Comparison of ENCODE assay signal across 8 cellular contexts in the genomic region with DNA sequence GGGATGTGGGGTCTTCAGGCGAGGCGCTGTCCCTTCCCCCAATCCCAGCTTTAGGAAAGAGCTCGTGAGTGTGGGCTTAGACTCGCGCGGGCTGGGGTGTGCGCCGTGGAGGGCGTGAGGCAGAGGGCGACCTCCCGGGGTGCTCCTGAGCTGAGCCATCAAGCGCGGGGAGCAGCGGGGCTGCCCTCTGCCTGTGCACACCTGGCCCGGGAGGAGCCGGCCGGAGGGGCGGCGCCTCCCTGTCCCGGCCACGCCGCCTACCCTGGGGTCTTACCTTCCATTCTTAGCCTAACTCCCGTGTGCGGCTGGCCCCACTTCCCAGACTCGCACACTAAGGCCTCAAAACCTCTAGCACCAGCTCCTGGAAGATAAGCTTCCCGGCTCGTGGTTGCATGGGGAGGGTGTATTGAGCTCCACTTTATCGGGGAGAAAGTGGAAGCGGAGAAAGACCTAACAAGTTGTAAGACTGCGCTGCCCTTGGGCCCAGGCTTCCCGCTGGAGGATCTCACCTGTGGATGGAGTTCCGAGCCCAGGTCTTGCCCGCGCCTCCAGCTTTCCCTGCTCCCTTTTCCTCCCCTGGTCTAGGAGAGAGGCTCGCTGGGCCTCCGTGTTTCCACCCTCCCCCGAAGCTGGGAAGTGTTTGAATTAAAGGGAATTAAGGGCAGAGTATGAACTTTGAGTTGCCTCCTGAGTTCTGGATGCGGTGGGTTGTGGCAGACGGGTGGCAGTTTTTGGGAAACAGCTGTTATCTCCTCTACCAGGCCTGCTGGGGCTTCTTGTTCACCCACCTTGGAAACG. TPM values are rescaled to one million over a fixed set of nuclear protein-coding genes. Genes with fewer than 3 reads are reported as not detected.
DNase-seq lines count a peak whose midpoint lies in the region; ATAC-seq, FAIRE-seq and TF ChIP-seq lines count a peak whose summit lies in the region.

No MANE protein-coding gene starts in this region.

- peaks cover 7% of the 10 kb centered on the region for H3K27me3 Mint-ChIP-seq in stimulated activated naive CD8-positive, alpha-beta T cell treated with anti-CD3 and anti-CD28 coated beads, Interleukin-15, Interleukin-2, amounts not matched to agents 100 ng/mL and 50 ng/mL, for 24 hours
- H3K27me3 Mint-ChIP-seq in activated CD4-positive, alpha-beta memory T cell treated with anti-CD3 and anti-CD28 coated beads for 36 hours, result peaks cover 1% of the 10 kb centered on the region
- H3K27me3 Mint-ChIP-seq in stimulated activated naive B cell treated with anti-CD40 and anti-IgM and Interleukin-4, amounts not matched to agents 10 μg/mL and 1 μg/mL and 100 μg/mL, for 72 hours, result peaks cover 9 to 24% of the 10 kb centered on the region in 2 donors

- peak overlapping the region; percentile 70 for H3K9ac ChIP-seq in iPS-18a (ENCODE audit: low read length)

- peaks cover 30% of the 10 kb centered on the region for H3K36me3 ChIP-seq in iPS-18a (ENCODE audit: control insufficient read depth, low read depth, low read length)

- no peak for ATAC-seq in stimulated activated naive CD8-positive, alpha-beta T cell treated with anti-CD3 and anti-CD28 coated beads, Interleukin-15, Interleukin-2, amounts not matched to agents 100 U/mL and 50 U/mL, for 24 hours
- peak; percentile 37 to 42 for ATAC-seq in stimulated activated naive B cell treated with anti-CD40 and anti-IgM and Interleukin-4, amounts not matched to agents 10 μg/mL and 1 μg/mL and 100 μg/mL, for 72 hours (replicated peaks)
- ATAC-seq in GM21576 (IDR thresholded peaks at IDR 0.05; ENCODE audit: unreplicated experiment), result no peak

- H3K27ac Mint-ChIP-seq in stimulated activated naive CD8-positive, alpha-beta T cell treated with anti-CD3 and anti-CD28 coated beads, Interleukin-15, Interleukin-2, amounts not matched to agents 100 ng/mL and 50 ng/mL, for 24 hours, result no peak overlapping the region
- H3K27ac Mint-ChIP-seq in activated CD4-positive, alpha-beta memory T cell treated with anti-CD3 and anti-CD28 coated beads for 36 hours, result no peak overlapping the region
- no peak overlapping the region for H3K27ac Mint-ChIP-seq in stimulated activated naive B cell treated with anti-CD40 and anti-IgM and Interleukin-4, amounts not matched to agents 10 μg/mL and 1 μg/mL and 100 μg/mL, for 72 hours

- no peak for TF ChIP-seq CTCF in D721Med (IDR thresholded peaks at IDR 0.05; ENCODE audit: insufficient read depth, missing control alignments)

- POLR2A ChIA-PET in activated CD4-positive, alpha-beta memory T cell treated with anti-CD3 and anti-CD28 coated beads for 36 hours (lab: Charles Lee), result interaction anchor here (0.6 to 1.4 kb wide), 4 partner anchors 20 to 56 kb away, joined by 3 to 5 read pairs (median 4); a partner anchor contains a TSS

- no peak for DNase-seq in stimulated activated naive CD8-positive, alpha-beta T cell treated with anti-CD3 and anti-CD28 coated beads, Interleukin-15, Interleukin-2, amounts not matched to agents 100 U/mL and 50 U/mL, for 24 hours
- no peak for DNase-seq in activated CD4-positive, alpha-beta memory T cell treated with anti-CD3 and anti-CD28 coated beads for 36 hours
- no peak for DNase-seq in stimulated activated naive B cell treated with anti-CD40 and anti-IgM and Interleukin-4, amounts not matched to agents 10 μg/mL and 1 μg/mL and 100 μg/mL, for 72 hours
- DNase-seq in D721Med (ENCODE audit: insufficient read length, low spot score), result no peak
- DNase-seq in effector CD8-positive, alpha-beta T cell (lab: John Stamatoyannopoulos, UW), result no peak

- peak overlapping the region; percentile 99 for H3K4me3 ChIP-seq in iPS-18a (ENCODE audit: low read length)

- no peaks in the 10 kb centered on the region for H3K9me3 Mint-ChIP-seq in stimulated activated naive CD8-positive, alpha-beta T cell treated with anti-CD3 and anti-CD28 coated beads, Interleukin-15, Interleukin-2, amounts not matched to agents 100 ng/mL and 50 ng/mL, for 24 hours
- no peaks in the 10 kb centered on the region for H3K9me3 Mint-ChIP-seq in activated CD4-positive, alpha-beta memory T cell treated with anti-CD3 and anti-CD28 coated beads for 36 hours
- H3K9me3 Mint-ChIP-seq in stimulated activated naive B cell treated with anti-CD40 and anti-IgM and Interleukin-4, amounts not matched to agents 10 μg/mL and 1 μg/mL and 100 μg/mL, for 72 hours, result no peaks in the 10 kb centered on the region

- peaks cover 31% of the 10 kb centered on the region for H3K4me1 ChIP-seq in iPS-18a (ENCODE audit: control insufficient read depth, low read depth, low read length)

- H3K9me3 ChIP-seq in iPS-18a (ENCODE audit: control insufficient read depth, low read depth, low read length), result no peaks in the 10 kb centered on the region

- H3K4me3 Mint-ChIP-seq in stimulated activated naive CD8-positive, alpha-beta T cell treated with anti-CD3 and anti-CD28 coated beads, Interleukin-15, Interleukin-2, amounts not matched to agents 100 ng/mL and 50 ng/mL, for 24 hours, result peak overlapping the region; percentile 77
- peak overlapping the region; percentile 79 for H3K4me3 Mint-ChIP-seq in activated CD4-positive, alpha-beta memory T cell treated with anti-CD3 and anti-CD28 coated beads for 36 hours
- H3K4me3 Mint-ChIP-seq in stimulated activated naive B cell treated with anti-CD40 and anti-IgM and Interleukin-4, amounts not matched to agents 10 μg/mL and 1 μg/mL and 100 μg/mL, for 72 hours, result peak overlapping the region; percentile 90

- H3K27me3 ChIP-seq in iPS-18a (ENCODE audit: control insufficient read depth, insufficient read depth, low read length), result no peaks in the 10 kb centered on the region

- peaks cover 7% of the 10 kb centered on the region for H3K4me1 Mint-ChIP-seq in stimulated activated naive CD8-positive, alpha-beta T cell treated with anti-CD3 and anti-CD28 coated beads, Interleukin-15, Interleukin-2, amounts not matched to agents 100 ng/mL and 50 ng/mL, for 24 hours (ENCODE audit: low read depth)
- peaks cover 9% of the 10 kb centered on the region for H3K4me1 Mint-ChIP-seq in activated CD4-positive, alpha-beta memory T cell treated with anti-CD3 and anti-CD28 coated beads for 36 hours (ENCODE audit: low read depth)
- H3K4me1 Mint-ChIP-seq in stimulated activated naive B cell treated with anti-CD40 and anti-IgM and Interleukin-4, amounts not matched to agents 10 μg/mL and 1 μg/mL and 100 μg/mL, for 72 hours, result peaks cover 14 to 29% of the 10 kb centered on the region in 2 donors

- H3K27ac ChIP-seq in iPS-18a (ENCODE audit: low read length), result peak overlapping the region; percentile 74

- CTCF ChIA-PET in activated CD4-positive, alpha-beta memory T cell treated with anti-CD3 and anti-CD28 coated beads for 36 hours (lab: Charles Lee), result interaction anchor here (0.6 to 3.2 kb wide), 8 partner anchors 8 to 642 kb away, joined by 3 to 37 read pairs (median 4); a partner anchor contains a TSS

- intact Hi-C loops in activated CD4-positive, alpha-beta memory T cell treated with anti-CD3 and anti-CD28 coated beads for 36 hours (cut with micrococcal nuclease), result no loop called here

- no peaks in the 10 kb centered on the region for H3K36me3 Mint-ChIP-seq in stimulated activated naive CD8-positive, alpha-beta T cell treated with anti-CD3 and anti-CD28 coated beads, Interleukin-15, Interleukin-2, amounts not matched to agents 100 ng/mL and 50 ng/mL, for 24 hours (ENCODE audit: low read depth)
- H3K36me3 Mint-ChIP-seq in activated CD4-positive, alpha-beta memory T cell treated with anti-CD3 and anti-CD28 coated beads for 36 hours, result no peaks in the 10 kb centered on the region
- peaks cover 0 to 2% of the 10 kb centered on the region in 2 donors for H3K36me3 Mint-ChIP-seq in stimulated activated naive B cell treated with anti-CD40 and anti-IgM and Interleukin-4, amounts not matched to agents 10 μg/mL and 1 μg/mL and 100 μg/mL, for 72 hours

- FAIRE-seq in D721Med (lab: Jason Lieb, UNC), result no peak

RNA-seq across cellular contexts. Expression of a gene that starts 1.2 kb away (rescaled TPM):
- 1 to 10 TPM; 1.7 to 2.0 TPM for total RNA-seq in activated CD4-positive, alpha-beta memory T cell treated with anti-CD3 and anti-CD28 coated beads for 36 hours

RNA-seq across cellular contexts. Expression of a gene that starts 20.1 kb away (rescaled TPM):
- total RNA-seq in activated CD4-positive, alpha-beta memory T cell treated with anti-CD3 and anti-CD28 coated beads for 36 hours, result 10 to 100 TPM; 38.1 to 39.6 TPM

RNA-seq across cellular contexts. Expression of a gene that starts 56.4 kb away (rescaled TPM):
- total RNA-seq in activated CD4-positive, alpha-beta memory T cell treated with anti-CD3 and anti-CD28 coated beads for 36 hours, result 100 to 1,000 TPM; 131 to 133 TPM

Comparison
In these comparisons a context has a peak if more than half of its experiments do, and no peak if none do; other contexts are left out.
1. ATAC-seq: peak in stimulated activated naive B cell treated with anti-CD40 and anti-IgM and Interleukin-4, amounts not matched to agents 10 μg/mL and 1 μg/mL and 100 μg/mL, for 72 hours (2 of 2); none in stimulated activated naive CD8-positive, alpha-beta T cell treated with anti-CD3 and anti-CD28 coated beads, Interleukin-15, Interleukin-2, amounts not matched to agents 100 U/mL and 50 U/mL, for 24 hours (single experiment) and GM21576 (single experiment).
2. Peak in every context shown above with its lines, with median percentiles within 50 percentile points of each other: H3K4me3 Mint-ChIP-seq.